In genomic region chr14:65211341-65211987, GRCh38 we compare ENCODE assay signal across 9 cellular contexts.
DNase-seq lines count a peak whose midpoint lies in the region; ATAC-seq and TF ChIP-seq lines count a peak whose summit lies in the region.
"Had no signal": no experiment of that assay in that cellular context is flagged by ENCODE, and none has a peak within 500 bp of the region (broad histone marks: within the 10 kb centered on the region; RNA-seq: fewer than 3 reads in every experiment).

No MANE protein-coding gene starts in this region.

- ATAC-seq in GM18520 (IDR thresholded peaks at IDR 0.05; ENCODE audit: unreplicated experiment): no peak
- ATAC-seq in HG03095 (IDR thresholded peaks at IDR 0.05; ENCODE audit: unreplicated experiment): no peak

- H3K4me2 ChIP-seq in GM23248 (ENCODE audit: unreplicated experiment): peak overlapping the region; percentile 76

- intact Hi-C loops in posterior cingulate gyrus (cut with DNase I): no loop called here

- peak overlapping the region; percentile 68 for H3K9ac ChIP-seq in GM23248

- TF ChIP-seq CTCF in fibroblast of mammary gland (conservative IDR thresholded peaks at IDR 0.05; ENCODE audit: control insufficient read depth, insufficient read depth, low read depth, low read length) (no peak), tibial nerve (IDR thresholded peaks at IDR 0.05) (no peak)

- peaks cover 4% of the 10 kb centered on the region for H3K36me3 Mint-ChIP-seq in T-helper 1 cell treated with Interleukin-12 subunit alpha and Interleukin-12 subunit beta and Interleukin-4 antibody, amounts not matched to agents 30 μg/mL and 1 μg/mL, for 36 hours (ENCODE audit: low read depth)

- peak overlapping the region; percentile 46; the same call in 1 of the 2 replicates for H3K4me3 ChIP-seq in GM23248
- H3K4me3 ChIP-seq in fibroblast of mammary gland (ENCODE audit: control insufficient read depth, low read depth, low read length): no peak overlapping the region
- H3K4me3 ChIP-seq in tibial nerve: no peak overlapping the region

- H3K9me2 ChIP-seq in GM23248 (ENCODE audit: insufficient read depth): no peaks in the 10 kb centered on the region

- H3K36me3 ChIP-seq in GM23248 (ENCODE audit: low read depth): no peaks in the 10 kb centered on the region
- no peaks in the 10 kb centered on the region for H3K36me3 ChIP-seq in tibial nerve

- no peaks in the 10 kb centered on the region for H3K79me2 ChIP-seq in GM23248 (ENCODE audit: insufficient read depth)

- no peaks in the 10 kb centered on the region for H4K20me1 ChIP-seq in GM23248 (ENCODE audit: insufficient read depth)

- H3F3A ChIP-seq in GM23248 (ENCODE audit: insufficient read depth): peaks cover 20% of the 10 kb centered on the region

- peak overlapping the region; percentile 87 for H3K27ac Mint-ChIP-seq in T-helper 1 cell treated with Interleukin-12 subunit alpha and Interleukin-12 subunit beta and Interleukin-4 antibody, amounts not matched to agents 30 μg/mL and 1 μg/mL, for 36 hours

- H3K4me1 Mint-ChIP-seq in T-helper 1 cell treated with Interleukin-12 subunit alpha and Interleukin-12 subunit beta and Interleukin-4 antibody, amounts not matched to agents 30 μg/mL and 1 μg/mL, for 36 hours (ENCODE audit: low read depth): peaks cover 50% of the 10 kb centered on the region

- WGBS in GM23248 (ENCODE audit: low coverage in 1 of 2, low lambda C conversion rate in 2 of 2, missing lambda C conversion rate in 2 of 2), 2 experiments: 34 to 46% methylated on average over 3 of the region's 3 CpGs
- 53 to 58% methylated on average over 3 of the region's 3 CpGs for WGBS in tibial nerve, 2 donors

- peaks cover 27% of the 10 kb centered on the region for H3K4me1 ChIP-seq in GM23248 (ENCODE audit: insufficient read depth)
- peaks cover 0 to 25% (median 0%) of the 10 kb centered on the region in 4 donors for H3K4me1 ChIP-seq in tibial nerve

- peak; percentile 19 for DNase-seq in A172 (ENCODE audit: low spot score)
- peak; percentile 85 for DNase-seq in GM23248
- peak; percentile 75 for DNase-seq in fibroblast of mammary gland (ENCODE audit: low read depth)
- DNase-seq in tibial nerve (ENCODE audit: low spot score in 2 of 2): no peak
- no peak for DNase-seq in posterior cingulate gyrus
- DNase-seq: occipital lobe had no signal

- no peak for TF ChIP-seq EP300 in tibial nerve (IDR thresholded peaks at IDR 0.05)

- H2AFZ ChIP-seq in GM23248: peak overlapping the region; percentile 84

- H3K27me3 ChIP-seq in GM23248 (replicated peaks; ENCODE audit: insufficient read depth): no peaks in the 10 kb centered on the region
- H3K27me3 ChIP-seq in tibial nerve: no peaks in the 10 kb centered on the region

- in situ Hi-C loops in GM23248 (cut with MboI): no loop called here

- H3K9me3 Mint-ChIP-seq in T-helper 1 cell treated with Interleukin-12 subunit alpha and Interleukin-12 subunit beta and Interleukin-4 antibody, amounts not matched to agents 30 μg/mL and 1 μg/mL, for 36 hours: no peaks in the 10 kb centered on the region

- H3K4me3 Mint-ChIP-seq in T-helper 1 cell treated with Interleukin-12 subunit alpha and Interleukin-12 subunit beta and Interleukin-4 antibody, amounts not matched to agents 30 μg/mL and 1 μg/mL, for 36 hours: peak overlapping the region; percentile 71

- TF ChIP-seq POLR2A in tibial nerve (IDR thresholded peaks at IDR 0.05): no peak

- H3K9me3 ChIP-seq in GM23248 (ENCODE audit: low read depth) (no peaks in the 10 kb centered on the region), tibial nerve (no peaks in the 10 kb centered on the region)

- H3K27ac ChIP-seq in GM23248: peak overlapping the region; percentile 81
- H3K27ac ChIP-seq in tibial nerve: peak overlapping the region in 2 of 4 donors; percentile 51 to 69

- no peaks in the 10 kb centered on the region for H3K27me3 Mint-ChIP-seq in T-helper 1 cell treated with Interleukin-12 subunit alpha and Interleukin-12 subunit beta and Interleukin-4 antibody, amounts not matched to agents 30 μg/mL and 1 μg/mL, for 36 hours (ENCODE audit: low read depth)

Comparison
In these comparisons a context has a peak if more than half of its experiments do, and no peak if none do; other contexts are left out.
1. DNase-seq: peak in A172 (single experiment), GM23248 (single experiment) and fibroblast of mammary gland (single experiment); none in tibial nerve (0 of 2) and posterior cingulate gyrus (0 of 10).